ENCODE assay signal across 13 cellular contexts in genomic region chr6:16244869-16245451, GRCh38. TPM values are rescaled to one million over a fixed set of nuclear protein-coding genes. Genes with fewer than 3 reads are reported as not detected.
DNase-seq lines count a peak whose midpoint lies in the region; ATAC-seq and TF ChIP-seq lines count a peak whose summit lies in the region.
"Had no signal": no experiment of that assay in that cellular context is flagged by ENCODE, and none has a peak within 500 bp of the region (broad histone marks: within the 10 kb centered on the region; RNA-seq: fewer than 3 reads in every experiment).

No MANE protein-coding gene starts in this region.

- no peaks in the 10 kb centered on the region for H3K27me3 Mint-ChIP-seq in osteocyte (ENCODE audit: unreplicated experiment)

- TF ChIP-seq POLR2A in suprapubic skin (IDR thresholded peaks at IDR 0.05), result no peak

- TF ChIP-seq CTCF in osteocyte (IDR thresholded peaks at IDR 0.05) (no peak), suprapubic skin (IDR thresholded peaks at IDR 0.05) (no peak)

- H3K4me3 ChIP-seq in suprapubic skin, result no peak overlapping the region
- H3K4me3 ChIP-seq: SJCRH30, tibial nerve had no signal

- DNase-seq in HPDE6-E6E7 (ENCODE audit: extremely low spot score), result peak; percentile 42
- DNase-seq in NCI-H748 (lab: John Stamatoyannopoulos, UW; ENCODE audit: unreplicated experiment), result peak; percentile 93
- peak; percentile 63 for DNase-seq in fibroblast of peridontal ligament (ENCODE audit: extremely low read depth)
- no peak for DNase-seq in osteocyte (ENCODE audit: extremely low spot score, unreplicated experiment)
- no peak for DNase-seq in activated T-cell treated with anti-CD3 and anti-CD28 coated beads, Interleukin-2, amount 50 U/mL, for 1 hour
- no peak for DNase-seq in suprapubic skin (ENCODE audit: low spot score in 2 of 2)
- no peak for DNase-seq in amniotic stem cell (lab: John Stamatoyannopoulos, UW)
- DNase-seq: activated CD8-positive, alpha-beta T cell treated with anti-CD3 and anti-CD28 coated beads, Interleukin-2, amount 10 ng/mL, durations not matched to agents 7 days and 5 days; naive B cell; SJCRH30 had no signal

- no peak for ATAC-seq in HG02759 (IDR thresholded peaks at IDR 0.05; ENCODE audit: unreplicated experiment)
- ATAC-seq: activated CD8-positive, alpha-beta T cell treated with anti-CD3 and anti-CD28 coated beads, Interleukin-2, amount 10 ng/mL, durations not matched to agents 7 days and 5 days had no signal

- H3K36me3 Mint-ChIP-seq in osteocyte (ENCODE audit: unreplicated experiment), result peaks cover 2% of the 10 kb centered on the region
- H3K36me3 Mint-ChIP-seq: CD14-positive monocyte, naive B cell had no signal

- H3K27me3 ChIP-seq in suprapubic skin, result no peaks in the 10 kb centered on the region
- H3K27me3 ChIP-seq: SJCRH30, tibial nerve had no signal

- H3K4me1 Mint-ChIP-seq in osteocyte (ENCODE audit: unreplicated experiment), result peaks cover 25% of the 10 kb centered on the region
- H3K4me1 Mint-ChIP-seq: CD14-positive monocyte had no signal

- no peak for TF ChIP-seq EP300 in suprapubic skin (IDR thresholded peaks at IDR 0.05)

- H3K9me3 ChIP-seq in suprapubic skin, result no peaks in the 10 kb centered on the region
- H3K9me3 ChIP-seq: SJCRH30, tibial nerve had no signal

- 61% methylated on average over 10 of the region's 10 CpGs for WGBS in suprapubic skin

- H3K9me3 Mint-ChIP-seq in osteocyte (ENCODE audit: unreplicated experiment), result no peaks in the 10 kb centered on the region
- H3K9me3 Mint-ChIP-seq: CD14-positive monocyte, naive B cell had no signal

- no peak overlapping the region for H3K4me3 Mint-ChIP-seq in osteocyte (ENCODE audit: unreplicated experiment)
- H3K4me3 Mint-ChIP-seq: activated CD8-positive, alpha-beta T cell treated with anti-CD3 and anti-CD28 coated beads, Interleukin-2, amount 10 ng/mL, durations not matched to agents 7 days and 5 days; CD14-positive monocyte; naive B cell had no signal

- peaks cover 16% of the 10 kb centered on the region for H3K4me1 ChIP-seq in suprapubic skin
- H3K4me1 ChIP-seq: SJCRH30 had no signal

- H3K27ac ChIP-seq in suprapubic skin, result no peak overlapping the region
- H3K27ac ChIP-seq: SJCRH30 had no signal

- peak overlapping the region; percentile 10 for H3K27ac Mint-ChIP-seq in osteocyte (ENCODE audit: unreplicated experiment)
- H3K27ac Mint-ChIP-seq: activated CD8-positive, alpha-beta T cell treated with anti-CD3 and anti-CD28 coated beads, Interleukin-2, amount 10 ng/mL, durations not matched to agents 7 days and 5 days had no signal

- no peaks in the 10 kb centered on the region for H3K36me3 ChIP-seq in suprapubic skin
- H3K36me3 ChIP-seq: SJCRH30 had no signal

RNA-seq across cellular contexts. Expression of gene GMPR, which starts 6.6 kb away (rescaled TPM):
- total RNA-seq in osteocyte (7.7 and 7.8 TPM in 2 replicates), suprapubic skin (10 to 100 TPM in 2 of 4 donors, 1 to 10 TPM in 2; 4.9 to 16.4 (median 12.9) TPM)

Comparison
In these comparisons a context has a peak if more than half of its experiments do, and no peak if none do; other contexts are left out.
1. DNase-seq: peak in HPDE6-E6E7 (single experiment), NCI-H748 (single experiment) and fibroblast of peridontal ligament (single experiment); none in osteocyte (single experiment), activated T-cell treated with anti-CD3 and anti-CD28 coated beads, Interleukin-2, amount 50 U/mL, for 1 hour (single experiment), suprapubic skin (0 of 2) and amniotic stem cell (single experiment).